In the genomic region with DNA sequence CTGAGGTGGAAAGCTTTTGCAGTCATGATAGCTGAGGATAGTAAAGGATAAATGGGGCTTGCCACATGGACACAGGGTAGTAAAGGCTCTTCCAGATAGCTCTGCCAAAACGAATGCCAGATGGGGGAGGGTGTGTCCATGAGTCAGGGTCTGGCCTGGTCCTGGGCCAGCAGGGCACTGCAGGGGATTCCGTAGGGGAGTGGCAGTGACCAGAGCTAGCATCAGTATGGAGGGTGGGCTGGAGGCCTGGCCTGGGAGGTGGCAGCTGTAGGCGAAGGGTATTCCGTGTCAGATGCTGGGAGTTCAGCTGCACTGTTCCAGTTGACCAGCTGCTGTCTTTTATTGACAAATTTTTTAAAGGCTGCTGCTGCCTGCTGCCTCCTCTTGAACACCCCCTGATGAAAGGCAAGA, we compare ENCODE assay signal across 11 cellular contexts. TPM values are rescaled to one million over a fixed set of nuclear protein-coding genes. Genes with fewer than 3 reads are reported as not detected.
A peak's percentile ranks its signal among the peaks of the same experiment; 100 is the strongest.
DNase-seq lines count a peak whose midpoint lies in the region; ATAC-seq and TF ChIP-seq lines count a peak whose summit lies in the region.
"Had no signal": no experiment of that assay in that cellular context is flagged by ENCODE, and none has a peak within 500 bp of the region (broad histone marks: within the 10 kb centered on the region; RNA-seq: fewer than 3 reads in every experiment).

No MANE protein-coding gene starts in this region.

- H3K9me3 ChIP-seq in GM23248 (ENCODE audit: low read depth) (no peaks in the 10 kb centered on the region), adrenal gland (replicated peaks in 1 of 3) (no peaks in the 10 kb centered on the region)

- peaks cover 33% of the 10 kb centered on the region for H3K36me3 Mint-ChIP-seq in activated naive CD4-positive, alpha-beta T cell treated with anti-CD3 and anti-CD28 coated beads for 36 hours (ENCODE audit: low read depth)

- intact Hi-C loops in adrenal gland (cut with DNase I) = no loop called here
- intact Hi-C loops in Right ventricle myocardium superior (cut with DNase I) = no loop called here
- intact Hi-C loops in posterior cingulate gyrus (cut with DNase I) = no loop called here
- intact Hi-C loops in activated naive CD4-positive, alpha-beta T cell treated with anti-CD3 and anti-CD28 coated beads for 36 hours (cut with micrococcal nuclease) = no loop called here

- no peaks in the 10 kb centered on the region for H3K4me1 Mint-ChIP-seq in activated naive CD4-positive, alpha-beta T cell treated with anti-CD3 and anti-CD28 coated beads for 36 hours (ENCODE audit: low read depth)

- no peaks in the 10 kb centered on the region for H4K20me1 ChIP-seq in GM23248 (ENCODE audit: insufficient read depth)

- DNase-seq in GM23248 = peak; percentile 73
- DNase-seq in adrenal gland = peak in 6 of 7 donors; percentile 44 to 62 (median 56)
- no peak for DNase-seq in Right ventricle myocardium superior
- DNase-seq in skeletal muscle cell (ENCODE audit: low read depth) = peak; percentile 87
- no peak for DNase-seq in posterior cingulate gyrus
- no peak for DNase-seq in activated naive CD4-positive, alpha-beta T cell treated with anti-CD3 and anti-CD28 coated beads for 36 hours
- DNase-seq in activated CD4-positive, alpha-beta T cell treated with anti-CD3 and anti-CD28 coated beads, Interleukin-2, amount 50 U/mL, for 1 hour = no peak
- DNase-seq: activated naive CD4-positive, alpha-beta T cell treated with anti-CD3 and anti-CD28 coated beads, Interleukin-2, amount 50 U/mL, for 16 hours; NCI-H2227 treated with DMSO at 0.1 percent for 48 hours had no signal

- TF ChIP-seq CTCF in adrenal gland (IDR thresholded peaks at IDR 0.05) = no peak

- 0 out of 2 replicates have a peak, but pooled peaks cover 7% of the 10 kb centered on the region for H3K36me3 ChIP-seq in GM23248 (ENCODE audit: low read depth)
- peaks cover 0 to 33% of the 10 kb centered on the region in 2 donors for H3K36me3 ChIP-seq in adrenal gland (replicated peaks in 1 of 2)

- H3K27me3 ChIP-seq in GM23248 (replicated peaks; ENCODE audit: insufficient read depth) (no peaks in the 10 kb centered on the region), adrenal gland (no peaks in the 10 kb centered on the region)

- peaks cover 22% of the 10 kb centered on the region for H3F3A ChIP-seq in GM23248 (ENCODE audit: insufficient read depth)

- no peaks in the 10 kb centered on the region for H3K9me3 Mint-ChIP-seq in activated naive CD4-positive, alpha-beta T cell treated with anti-CD3 and anti-CD28 coated beads for 36 hours

- no peaks in the 10 kb centered on the region for H3K9me2 ChIP-seq in GM23248 (ENCODE audit: insufficient read depth)

- ATAC-seq in Right ventricle myocardium superior (ENCODE audit: poor library complexity) (peak; percentile 26), GM18870 (IDR thresholded peaks at IDR 0.05; ENCODE audit: unreplicated experiment) (no peak)

- no peak for TF ChIP-seq POLR2A in adrenal gland (IDR thresholded peaks at IDR 0.05)

- H3K4me1 ChIP-seq in GM23248 (ENCODE audit: insufficient read depth) = peaks cover 19% of the 10 kb centered on the region
- H3K4me1 ChIP-seq in adrenal gland (replicated peaks in 1 of 2) = peaks cover 13 to 18% of the 10 kb centered on the region in 2 donors

- H3K4me2 ChIP-seq in GM23248 (ENCODE audit: unreplicated experiment) = peak overlapping the region; percentile 68

- H3K4me3 ChIP-seq in GM23248 (peak overlapping the region; percentile 54), adrenal gland (no peak overlapping the region), skeletal muscle cell (ENCODE audit: low read depth, low read length) (peak overlapping the region; percentile 17)

- no peak overlapping the region for H3K27ac Mint-ChIP-seq in activated naive CD4-positive, alpha-beta T cell treated with anti-CD3 and anti-CD28 coated beads for 36 hours

- peak overlapping the region; percentile 40; the same call in 1 of the 2 replicates for H2AFZ ChIP-seq in GM23248

- in situ Hi-C loops in GM23248 (cut with MboI) = no loop called here

- CTCF ChIA-PET in activated naive CD4-positive, alpha-beta T cell treated with anti-CD3 and anti-CD28 coated beads for 36 hours (lab: Charles Lee) = no interaction called here

- H3K27me3 Mint-ChIP-seq in activated naive CD4-positive, alpha-beta T cell treated with anti-CD3 and anti-CD28 coated beads for 36 hours (ENCODE audit: low read depth) = no peaks in the 10 kb centered on the region

- no peak overlapping the region for H3K4me3 Mint-ChIP-seq in activated naive CD4-positive, alpha-beta T cell treated with anti-CD3 and anti-CD28 coated beads for 36 hours

- H3K9ac ChIP-seq in GM23248 = peak overlapping the region; percentile 68

- peak overlapping the region; percentile 86 for H3K27ac ChIP-seq in GM23248
- H3K27ac ChIP-seq in adrenal gland = peak overlapping the region; percentile 52 to 92 (median 67)

- no peaks in the 10 kb centered on the region for H3K79me2 ChIP-seq in GM23248 (ENCODE audit: insufficient read depth)

- 24 to 40% methylated on average over 4 of the region's 4 CpGs for WGBS in GM23248 (ENCODE audit: low coverage in 1 of 2, low lambda C conversion rate in 2 of 2, missing lambda C conversion rate in 2 of 2), 2 experiments
- WGBS in adrenal gland, 4 donors = 29 to 56% (median 41%) methylated on average over 4 of the region's 4 CpGs

RNA-seq across cellular contexts. Expression of a gene that starts 23.6 kb away (rescaled TPM):
- total RNA-seq in GM23248 (2014; rRNA removed; shearing (Covaris generic)) = 9.6 and 15.6 TPM in 2 replicates
- 12.3 and 13.6 TPM in 2 replicates for polyA plus RNA-seq in GM23248 (2016; fragmentation: Nextera tagmentation; extraction: Ambion mirVana)
- total RNA-seq in adrenal gland = 10 to 100 TPM; 11.1 to 23.9 (median 15.8) TPM
- polyA plus RNA-seq in adrenal gland = 10 to 100 TPM; 22.0 to 27.6 (median 25.4) TPM
- 24.6 TPM for total RNA-seq in Right ventricle myocardium superior
- total RNA-seq in activated naive CD4-positive, alpha-beta T cell treated with anti-CD3 and anti-CD28 coated beads for 36 hours = 10 to 100 TPM; 14.0 to 14.8 TPM

RNA-seq across cellular contexts. Expression of a gene that starts 37.4 kb away (rescaled TPM):
- not detected in 2 replicates for total RNA-seq in GM23248 (2014; rRNA removed; shearing (Covaris generic))
- not detected in 2 replicates for polyA plus RNA-seq in GM23248 (2016; fragmentation: Nextera tagmentation; extraction: Ambion mirVana)
- not detected for total RNA-seq in adrenal gland
- not detected for polyA plus RNA-seq in adrenal gland
- total RNA-seq in Right ventricle myocardium superior = not detected
- total RNA-seq in activated naive CD4-positive, alpha-beta T cell treated with anti-CD3 and anti-CD28 coated beads for 36 hours = not detected
- total RNA-seq: T-helper 2 cell treated with Interferon-gamma antibody and Interleukin-4, amounts not matched to agents 100 ng/mL and 5 ng/mL, for 36 hours had no signal

RNA-seq across cellular contexts. Expression of a gene that starts 49.0 kb away (rescaled TPM):
- total RNA-seq in GM23248 (2014; rRNA removed; shearing (Covaris generic)) = 41.6 and 52.9 TPM in 2 replicates
- polyA plus RNA-seq in GM23248 (2016; fragmentation: Nextera tagmentation; extraction: Ambion mirVana) = 43.7 and 47.2 TPM in 2 replicates
- 10 to 100 TPM; 22.3 to 40.9 (median 24.3) TPM for total RNA-seq in adrenal gland
- 10 to 100 TPM; 15.8 to 24.9 (median 17.1) TPM for polyA plus RNA-seq in adrenal gland
- total RNA-seq in Right ventricle myocardium superior = 27.7 TPM
- total RNA-seq in activated naive CD4-positive, alpha-beta T cell treated with anti-CD3 and anti-CD28 coated beads for 36 hours = 10 to 100 TPM; 32.9 to 34.5 TPM

Comparison
In these comparisons a context has a peak if more than half of its experiments do, and no peak if none do; other contexts are left out.
1. DNase-seq: peak in GM23248 (single experiment), adrenal gland (6 of 7) and skeletal muscle cell (single experiment); none in Right ventricle myocardium superior (single experiment), posterior cingulate gyrus (0 of 10), activated naive CD4-positive, alpha-beta T cell treated with anti-CD3 and anti-CD28 coated beads for 36 hours (single experiment) and activated CD4-positive, alpha-beta T cell treated with anti-CD3 and anti-CD28 coated beads, Interleukin-2, amount 50 U/mL, for 1 hour (single experiment).
2. H3K4me3 ChIP-seq: peak in GM23248 (single experiment) and skeletal muscle cell (single experiment); none in adrenal gland (0 of 4).